8 cellular contexts compared by ENCODE assay signal in genomic region chr10:6145414-6145978, GRCh38.
DNase-seq lines count a peak whose midpoint lies in the region; ATAC-seq and TF ChIP-seq lines count a peak whose summit lies in the region.

No MANE protein-coding gene starts in this region.

- H3K36me3 ChIP-seq in RWPE2 (ENCODE audit: low read depth) (no peaks in the 10 kb centered on the region), parathyroid adenoma (ENCODE audit: control insufficient read depth, insufficient read depth, low read length) (no peaks in the 10 kb centered on the region)

- no peak for TF ChIP-seq CTCF in GM12864 (IDR thresholded peaks at IDR 0.05; ENCODE audit: low read depth, low read length, missing control alignments)
- TF ChIP-seq CTCF in RWPE2 (IDR thresholded peaks at IDR 0.05; ENCODE audit: poor library complexity, severe bottlenecking), result no peak
- TF ChIP-seq CTCF in fibroblast of mammary gland (conservative IDR thresholded peaks at IDR 0.05; ENCODE audit: control insufficient read depth, insufficient read depth, low read depth, low read length), result no peak
- no peak for TF ChIP-seq CTCF in parathyroid adenoma (IDR thresholded peaks at IDR 0.05)

- peak overlapping the region; percentile 97 for H2AFZ ChIP-seq in parathyroid adenoma

- no peaks in the 10 kb centered on the region for H3K9me3 ChIP-seq in RWPE2 (ENCODE audit: severe bottlenecking)
- H3K9me3 ChIP-seq in parathyroid adenoma (ENCODE audit: control insufficient read depth, low read length), result no peaks in the 10 kb centered on the region

- H3K4me2 ChIP-seq in parathyroid adenoma (ENCODE audit: low read length), result peak overlapping the region; percentile 87

- DNase-seq in GM12864 (ENCODE audit: low read depth) (no peak), RWPE2 (ENCODE audit: low spot score) (no peak), fibroblast of mammary gland (ENCODE audit: low read depth) (no peak), NCI-H748 (lab: John Stamatoyannopoulos, UW; ENCODE audit: unreplicated experiment) (no peak)
- DNase-seq in NK-92 treated with Interleukin-12 subunit alpha and Interleukin-12 subunit beta, amount 100 ng/mL, for 24 hours (lab: John Stamatoyannopoulos, UW), result no peak
- DNase-seq in central memory CD4-positive, alpha-beta T cell, result no peak

- H3K4me1 ChIP-seq in RWPE2 (ENCODE audit: insufficient read depth, poor library complexity, severe bottlenecking) (peaks cover 4% of the 10 kb centered on the region), parathyroid adenoma (peaks cover 25% of the 10 kb centered on the region)

- H3K4me3 ChIP-seq in GM12864 (ENCODE audit: low read depth, low read length), result peak overlapping the region; percentile 77
- H3K4me3 ChIP-seq in RWPE2 (ENCODE audit: severe bottlenecking), result peak overlapping the region; percentile 67
- peak overlapping the region; percentile 50 for H3K4me3 ChIP-seq in fibroblast of mammary gland (ENCODE audit: control insufficient read depth, low read depth, low read length)
- H3K4me3 ChIP-seq in parathyroid adenoma (ENCODE audit: low read depth, low read length), result peak overlapping the region; percentile 78

- H3K27ac ChIP-seq in RWPE2 (ENCODE audit: poor library complexity, severe bottlenecking), result peak overlapping the region; percentile 10
- peak overlapping the region; percentile 63 for H3K27ac ChIP-seq in parathyroid adenoma

- no peak overlapping the region for H3K9ac ChIP-seq in parathyroid adenoma

- peak; percentile 8; the same call in 2 of the 3 replicates for ATAC-seq in RWPE2 (ENCODE audit: low read depth)
- no peak for ATAC-seq in GM18868 (IDR thresholded peaks at IDR 0.05; ENCODE audit: unreplicated experiment)

- peaks cover 18% of the 10 kb centered on the region for H3K79me2 ChIP-seq in parathyroid adenoma

- no peaks in the 10 kb centered on the region for H3K27me3 ChIP-seq in RWPE2 (ENCODE audit: insufficient read depth, poor library complexity, severe bottlenecking)
- no peaks in the 10 kb centered on the region for H3K27me3 ChIP-seq in parathyroid adenoma (ENCODE audit: control insufficient read depth, insufficient read depth, low read length)
